1 cellular context compared by ENCODE assay signal in the genomic region with DNA sequence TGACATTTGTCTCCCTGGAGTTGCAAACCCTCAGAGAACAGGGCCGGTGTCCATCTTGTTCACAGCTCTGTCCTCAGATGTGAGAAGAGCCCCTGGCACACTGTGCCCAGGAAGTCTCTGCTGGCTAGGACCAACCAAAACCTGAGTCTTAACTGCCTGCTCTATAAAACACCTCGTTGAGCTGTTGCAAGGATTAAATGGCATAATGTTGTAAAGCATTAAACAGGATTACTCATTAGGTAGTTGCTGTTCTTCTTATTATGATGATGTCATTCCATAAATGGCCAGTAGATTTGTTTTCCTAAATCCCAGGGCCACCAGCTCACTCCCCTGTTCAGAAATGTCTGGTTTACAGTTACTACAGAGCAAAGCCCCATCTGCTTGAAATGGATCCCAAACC.
TF ChIP-seq lines count a peak whose summit lies in the region.

No MANE protein-coding gene starts in this region.

TF ChIP-seq in HEK293, 187 proteins besides CTCF, POLR2A, EP300 and RAD21:
- TF ChIP-seq, protein P1, sequence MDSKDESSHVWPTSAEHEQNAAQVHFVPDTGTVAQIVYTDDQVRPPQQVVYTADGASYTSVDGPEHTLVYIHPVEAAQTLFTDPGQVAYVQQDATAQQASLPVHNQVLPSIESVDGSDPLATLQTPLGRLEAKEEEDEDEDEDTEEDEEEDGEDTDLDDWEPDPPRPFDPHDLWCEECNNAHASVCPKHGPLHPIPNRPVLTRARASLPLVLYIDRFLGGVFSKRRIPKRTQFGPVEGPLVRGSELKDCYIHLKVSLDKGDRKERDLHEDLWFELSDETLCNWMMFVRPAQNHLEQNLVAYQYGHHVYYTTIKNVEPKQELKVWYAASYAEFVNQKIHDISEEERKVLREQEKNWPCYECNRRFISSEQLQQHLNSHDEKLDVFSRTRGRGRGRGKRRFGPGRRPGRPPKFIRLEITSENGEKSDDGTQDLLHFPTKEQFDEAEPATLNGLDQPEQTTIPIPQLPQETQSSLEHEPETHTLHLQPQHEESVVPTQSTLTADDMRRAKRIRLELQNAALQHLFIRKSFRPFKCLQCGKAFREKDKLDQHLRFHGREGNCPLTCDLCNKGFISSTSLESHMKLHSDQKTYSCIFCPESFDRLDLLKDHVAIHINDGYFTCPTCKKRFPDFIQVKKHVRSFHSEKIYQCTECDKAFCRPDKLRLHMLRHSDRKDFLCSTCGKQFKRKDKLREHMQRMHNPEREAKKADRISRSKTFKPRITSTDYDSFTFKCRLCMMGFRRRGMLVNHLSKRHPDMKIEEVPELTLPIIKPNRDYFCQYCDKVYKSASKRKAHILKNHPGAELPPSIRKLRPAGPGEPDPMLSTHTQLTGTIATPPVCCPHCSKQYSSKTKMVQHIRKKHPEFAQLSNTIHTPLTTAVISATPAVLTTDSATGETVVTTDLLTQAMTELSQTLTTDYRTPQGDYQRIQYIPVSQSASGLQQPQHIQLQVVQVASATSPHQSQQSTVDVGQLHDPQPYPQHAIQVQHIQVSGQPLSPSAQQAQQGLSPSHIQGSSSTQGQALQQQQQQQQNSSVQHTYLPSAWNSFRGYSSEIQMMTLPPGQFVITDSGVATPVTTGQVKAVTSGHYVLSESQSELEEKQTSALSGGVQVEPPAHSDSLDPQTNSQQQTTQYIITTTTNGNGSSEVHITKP (tag by site-specific recombination; IDR thresholded peaks at IDR 0.05) = 0 out of 2 replicates have a peak, but pooled peaks have one; percentile 26
- TF ChIP-seq, protein P2, sequence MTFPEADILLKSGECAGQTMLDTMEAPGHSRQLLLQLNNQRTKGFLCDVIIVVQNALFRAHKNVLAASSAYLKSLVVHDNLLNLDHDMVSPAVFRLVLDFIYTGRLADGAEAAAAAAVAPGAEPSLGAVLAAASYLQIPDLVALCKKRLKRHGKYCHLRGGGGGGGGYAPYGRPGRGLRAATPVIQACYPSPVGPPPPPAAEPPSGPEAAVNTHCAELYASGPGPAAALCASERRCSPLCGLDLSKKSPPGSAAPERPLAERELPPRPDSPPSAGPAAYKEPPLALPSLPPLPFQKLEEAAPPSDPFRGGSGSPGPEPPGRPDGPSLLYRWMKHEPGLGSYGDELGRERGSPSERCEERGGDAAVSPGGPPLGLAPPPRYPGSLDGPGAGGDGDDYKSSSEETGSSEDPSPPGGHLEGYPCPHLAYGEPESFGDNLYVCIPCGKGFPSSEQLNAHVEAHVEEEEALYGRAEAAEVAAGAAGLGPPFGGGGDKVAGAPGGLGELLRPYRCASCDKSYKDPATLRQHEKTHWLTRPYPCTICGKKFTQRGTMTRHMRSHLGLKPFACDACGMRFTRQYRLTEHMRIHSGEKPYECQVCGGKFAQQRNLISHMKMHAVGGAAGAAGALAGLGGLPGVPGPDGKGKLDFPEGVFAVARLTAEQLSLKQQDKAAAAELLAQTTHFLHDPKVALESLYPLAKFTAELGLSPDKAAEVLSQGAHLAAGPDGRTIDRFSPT (tag by site-specific recombination; IDR thresholded peaks at IDR 0.05) = peak; percentile 59
- 0 out of 2 replicates have a peak, but pooled peaks have one; percentile 24 for TF ChIP-seq ZEB2 (tag by site-specific recombination; IDR thresholded peaks at IDR 0.05)
- TF ChIP-seq ZNF391 (tag by site-specific recombination; IDR thresholded peaks at IDR 0.05; ENCODE audit: borderline replicate concordance, low read depth) = 0 out of 2 replicates have a peak, but pooled peaks have one; percentile 33
- TF ChIP-seq ZNF24 (tag by site-specific recombination; IDR thresholded peaks at IDR 0.05) = peak; percentile 60; the same call in 1 of the 2 replicates
- TF ChIP-seq ZBTB17 (tag by site-specific recombination; IDR thresholded peaks at IDR 0.05) = peak; percentile 34; the same call in 1 of the 2 replicates
- TF ChIP-seq OSR2 (tag by site-specific recombination; IDR thresholded peaks at IDR 0.05) = peak; percentile 67; the same call in 1 of the 2 replicates
- peak; percentile 85 for TF ChIP-seq ZNF629 (tag by site-specific recombination; IDR thresholded peaks at IDR 0.05)
- TF ChIP-seq ZBTB21 (tag by site-specific recombination; IDR thresholded peaks at IDR 0.05) = peak; percentile 63; the same call in 1 of the 2 replicates
- TF ChIP-seq, protein P3, sequence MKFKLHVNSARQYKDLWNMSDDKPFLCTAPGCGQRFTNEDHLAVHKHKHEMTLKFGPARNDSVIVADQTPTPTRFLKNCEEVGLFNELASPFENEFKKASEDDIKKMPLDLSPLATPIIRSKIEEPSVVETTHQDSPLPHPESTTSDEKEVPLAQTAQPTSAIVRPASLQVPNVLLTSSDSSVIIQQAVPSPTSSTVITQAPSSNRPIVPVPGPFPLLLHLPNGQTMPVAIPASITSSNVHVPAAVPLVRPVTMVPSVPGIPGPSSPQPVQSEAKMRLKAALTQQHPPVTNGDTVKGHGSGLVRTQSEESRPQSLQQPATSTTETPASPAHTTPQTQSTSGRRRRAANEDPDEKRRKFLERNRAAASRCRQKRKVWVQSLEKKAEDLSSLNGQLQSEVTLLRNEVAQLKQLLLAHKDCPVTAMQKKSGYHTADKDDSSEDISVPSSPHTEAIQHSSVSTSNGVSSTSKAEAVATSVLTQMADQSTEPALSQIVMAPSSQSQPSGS (tag by site-specific recombination; IDR thresholded peaks at IDR 0.05; ENCODE audit: low read depth) = peak; percentile 95
- peak; percentile 86; the same call in 1 of the 2 replicates for TF ChIP-seq ZNF664 (tag by site-specific recombination; IDR thresholded peaks at IDR 0.05)
- TF ChIP-seq FEZF1 (tag by site-specific recombination; IDR thresholded peaks at IDR 0.05) = peak; percentile 90
- peak; percentile 54 for TF ChIP-seq ZNF335 (tag by site-specific recombination; conservative IDR thresholded peaks at IDR 0.05)
- 0 out of 2 replicates have a peak, but pooled peaks have one; percentile 53 for TF ChIP-seq ZNF558 (tag by site-specific recombination; IDR thresholded peaks at IDR 0.05)
- TF ChIP-seq, protein P4, sequence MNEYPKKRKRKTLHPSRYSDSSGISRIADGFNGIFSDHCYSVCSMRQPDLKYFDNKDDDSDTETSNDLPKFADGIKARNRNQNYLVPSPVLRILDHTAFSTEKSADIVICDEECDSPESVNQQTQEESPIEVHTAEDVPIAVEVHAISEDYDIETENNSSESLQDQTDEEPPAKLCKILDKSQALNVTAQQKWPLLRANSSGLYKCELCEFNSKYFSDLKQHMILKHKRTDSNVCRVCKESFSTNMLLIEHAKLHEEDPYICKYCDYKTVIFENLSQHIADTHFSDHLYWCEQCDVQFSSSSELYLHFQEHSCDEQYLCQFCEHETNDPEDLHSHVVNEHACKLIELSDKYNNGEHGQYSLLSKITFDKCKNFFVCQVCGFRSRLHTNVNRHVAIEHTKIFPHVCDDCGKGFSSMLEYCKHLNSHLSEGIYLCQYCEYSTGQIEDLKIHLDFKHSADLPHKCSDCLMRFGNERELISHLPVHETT (tag by site-specific recombination; IDR thresholded peaks at IDR 0.05) = 0 out of 2 replicates have a peak, but pooled peaks have one; percentile 25
- 0 out of 2 replicates have a peak, but pooled peaks have one; percentile 19 for TF ChIP-seq ZNF341 (tag by site-specific recombination; IDR thresholded peaks at IDR 0.05; ENCODE audit: low read depth)
- TF ChIP-seq SCRT2 (tag by site-specific recombination; IDR thresholded peaks at IDR 0.05) = 0 out of 2 replicates have a peak, but pooled peaks have one; percentile 31
